Comparison of ENCODE assay signal across 23 cellular contexts in the genomic region with DNA sequence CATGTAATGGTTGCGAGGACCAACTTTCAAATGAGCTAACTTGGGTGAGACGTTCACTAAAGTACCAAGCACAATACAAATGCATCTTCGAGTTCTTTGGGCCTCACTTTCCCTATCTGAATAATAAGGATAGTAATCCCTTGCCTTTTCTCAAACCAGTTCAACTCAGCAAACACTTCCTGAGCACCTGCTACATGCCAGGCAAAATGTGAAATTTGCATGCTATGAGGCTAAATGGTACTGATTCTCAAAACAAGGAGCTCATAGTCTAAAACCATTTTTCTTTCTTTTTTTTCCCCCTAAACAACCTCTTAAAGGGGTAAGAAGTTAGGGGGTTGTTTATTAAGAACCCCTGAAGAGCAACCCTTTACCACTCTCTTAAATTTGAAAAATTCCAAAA.
DNase-seq lines count a peak whose midpoint lies in the region; ATAC-seq, FAIRE-seq and TF ChIP-seq lines count a peak whose summit lies in the region.
"Had no signal": no experiment of that assay in that cellular context is flagged by ENCODE, and none has a peak within 500 bp of the region (broad histone marks: within the 10 kb centered on the region; RNA-seq: fewer than 3 reads in every experiment).

No MANE protein-coding gene starts in this region.

- no peak overlapping the region for H3K9ac ChIP-seq in HepG2 (ENCODE audit: insufficient read depth, low read depth, low read length)

- no peak overlapping the region for H3K4me2 ChIP-seq in HepG2 (ENCODE audit: low read depth, low read length)

- in situ Hi-C loops in HepG2 (cut with HindIII; ENCODE audit: extremely low pct_ligation_motif_present, low pct_unique_long_range_greater_than_20kb), result no loop called here

- no peaks in the 10 kb centered on the region for H4K20me1 ChIP-seq in HepG2 (ENCODE audit: insufficient read depth, low read length)

- H3K4me1 ChIP-seq in HepG2 (ENCODE audit: insufficient read depth, low read length), result no peaks in the 10 kb centered on the region
- no peaks in the 10 kb centered on the region for H3K4me1 ChIP-seq in right lobe of liver
- H3K4me1 ChIP-seq: Peyer's patch had no signal

- H3K27ac ChIP-seq in HepG2 (ENCODE audit: extremely low read length, insufficient read depth, low read length) (no peak overlapping the region), right lobe of liver (no peak overlapping the region)
- H3K27ac ChIP-seq: C4-2B, Peyer's patch had no signal

- 91% methylated on average over 3 of the region's 3 CpGs for WGBS in HepG2 (ENCODE audit: low lambda C conversion rate)
- 82% methylated on average over 3 of the region's 3 CpGs for WGBS in right lobe of liver (ENCODE audit: insufficient coverage, low coverage, low lambda C conversion rate, missing lambda C conversion rate)

- H3K27me3 ChIP-seq in HepG2 (ENCODE audit: control insufficient read depth in 1 of 2, insufficient read depth in 2 of 2, low read length in 2 of 2), result no peaks in the 10 kb centered on the region
- H3K27me3 ChIP-seq in right lobe of liver, result no peaks in the 10 kb centered on the region
- H3K27me3 ChIP-seq: Peyer's patch had no signal

- no peak overlapping the region for H2AFZ ChIP-seq in HepG2 (ENCODE audit: low read length)

- no peak for TF ChIP-seq RAD21 in HepG2 (CRISPR knock-in tag; IDR thresholded peaks at IDR 0.05)

- H3K36me3 ChIP-seq in HepG2 (replicated peaks in 1 of 2; ENCODE audit: control insufficient read depth in 1 of 2, insufficient read depth in 2 of 2, low read length in 2 of 2) (peaks cover 5 to 19% of the 10 kb centered on the region in 2 experiments; a peak in 4 of 5 replicates), right lobe of liver (peaks cover 0 to 2% (median 0%) of the 10 kb centered on the region in 4 donors)
- H3K36me3 ChIP-seq: Peyer's patch had no signal

- ATAC-seq in HepG2, result no peak
- ATAC-seq in right lobe of liver, result no peak
- ATAC-seq in HG02623 (IDR thresholded peaks at IDR 0.05; ENCODE audit: unreplicated experiment), result no peak
- ATAC-seq: HCT116, K562 had no signal

- no peak overlapping the region for H3K4me3 ChIP-seq in HepG2 (replicated peaks in 1 of 3; ENCODE audit: insufficient read depth in 1 of 3, low read depth in 2 of 3, low read length in 3 of 3)
- H3K4me3 ChIP-seq in right lobe of liver, result no peak overlapping the region
- H3K4me3 ChIP-seq: K562, Peyer's patch had no signal

- H3K9me3 ChIP-seq in HepG2 (ENCODE audit: low read length) (no peaks in the 10 kb centered on the region), right lobe of liver (no peaks in the 10 kb centered on the region)
- H3K9me3 ChIP-seq: Peyer's patch had no signal

- DNase-seq in HepG2 (ENCODE audit: low spot score), result no peak
- no peak for DNase-seq in right lobe of liver
- peak; percentile 44 for DNase-seq in LHCN-M2 (ENCODE audit: low read depth)
- DNase-seq in SHP77 (lab: John Stamatoyannopoulos, UW), result peak; percentile 35 to 39
- no peak for DNase-seq in occipital lobe (lab: John Stamatoyannopoulos, UW)
- DNase-seq in dermis blood vessel endothelial cell, result no peak
- DNase-seq: Calu3; CD8-positive, alpha-beta memory T cell; DMS153; MM.1S; NCI-H1105 treated with DMSO at 0.1 percent for 48 hours; NCI-H2029 treated with DMSO at 0.1 percent for 48 hours; NCI-H2171; NCI-H345; NCI-H69; Peyer's patch; T1000 had no signal

- BruUV-seq in HepG2 (replicated peaks; lab: Mats Ljungman, UMichigan), result TSS peak; percentile 25

- intact Hi-C loops in HepG2 (cut with micrococcal nuclease; ENCODE audit: unreplicated experiment) (no loop called here), right lobe of liver (cut with DNase I) (no loop called here)

- no peak for TF ChIP-seq CTCF in HepG2 (CRISPR knock-in tag; IDR thresholded peaks at IDR 0.05)
- TF ChIP-seq CTCF in right lobe of liver (IDR thresholded peaks at IDR 0.05), result no peak

- no peaks in the 10 kb centered on the region for H3K79me2 ChIP-seq in HepG2 (ENCODE audit: insufficient read depth, low read length)

- FAIRE-seq in HepG2 (lab: Jason Lieb, UNC), result no peak
- FAIRE-seq: A204.1, H1, K562 had no signal

- CTCF ChIA-PET in HepG2 (lab: Yijun Ruan, JAX; ENCODE audit: low intra/inter-chr PET ratio, low total read pairs), result no interaction called here

- TF ChIP-seq EP300 in HepG2 (IDR thresholded peaks at IDR 0.05; ENCODE audit: low read depth in 2 of 2, low read length in 2 of 2), result no peak
- no peak for TF ChIP-seq EP300 in HepG2 (CRISPR knock-in tag; IDR thresholded peaks at IDR 0.05; ENCODE audit: borderline replicate concordance)

- TF ChIP-seq POLR2A in HepG2 (IDR thresholded peaks at IDR 0.05; ENCODE audit: insufficient read depth in 1 of 2, low read depth in 2 of 2, low read length in 2 of 2) (no peak), right lobe of liver (IDR thresholded peaks at IDR 0.05) (no peak)

- POLR2A ChIA-PET in HepG2 (lab: Yijun Ruan, JAX), result no interaction called here

TF ChIP-seq in HepG2, 621 proteins besides CTCF, POLR2A, EP300 and RAD21:
- no peak for TF ChIP-seq E2F1 (CRISPR knock-in tag; IDR thresholded peaks at IDR 0.05)
- no peak for TF ChIP-seq ZNF333 (CRISPR knock-in tag; IDR thresholded peaks at IDR 0.05; ENCODE audit: borderline replicate concordance)
- TF ChIP-seq ZBTB21 (CRISPR knock-in tag; IDR thresholded peaks at IDR 0.05), result no peak
- TF ChIP-seq NFRKB (IDR thresholded peaks at IDR 0.05), result no peak
- TF ChIP-seq HIVEP1 (CRISPR knock-in tag; IDR thresholded peaks at IDR 0.05), result no peak
- TF ChIP-seq, protein P1, sequence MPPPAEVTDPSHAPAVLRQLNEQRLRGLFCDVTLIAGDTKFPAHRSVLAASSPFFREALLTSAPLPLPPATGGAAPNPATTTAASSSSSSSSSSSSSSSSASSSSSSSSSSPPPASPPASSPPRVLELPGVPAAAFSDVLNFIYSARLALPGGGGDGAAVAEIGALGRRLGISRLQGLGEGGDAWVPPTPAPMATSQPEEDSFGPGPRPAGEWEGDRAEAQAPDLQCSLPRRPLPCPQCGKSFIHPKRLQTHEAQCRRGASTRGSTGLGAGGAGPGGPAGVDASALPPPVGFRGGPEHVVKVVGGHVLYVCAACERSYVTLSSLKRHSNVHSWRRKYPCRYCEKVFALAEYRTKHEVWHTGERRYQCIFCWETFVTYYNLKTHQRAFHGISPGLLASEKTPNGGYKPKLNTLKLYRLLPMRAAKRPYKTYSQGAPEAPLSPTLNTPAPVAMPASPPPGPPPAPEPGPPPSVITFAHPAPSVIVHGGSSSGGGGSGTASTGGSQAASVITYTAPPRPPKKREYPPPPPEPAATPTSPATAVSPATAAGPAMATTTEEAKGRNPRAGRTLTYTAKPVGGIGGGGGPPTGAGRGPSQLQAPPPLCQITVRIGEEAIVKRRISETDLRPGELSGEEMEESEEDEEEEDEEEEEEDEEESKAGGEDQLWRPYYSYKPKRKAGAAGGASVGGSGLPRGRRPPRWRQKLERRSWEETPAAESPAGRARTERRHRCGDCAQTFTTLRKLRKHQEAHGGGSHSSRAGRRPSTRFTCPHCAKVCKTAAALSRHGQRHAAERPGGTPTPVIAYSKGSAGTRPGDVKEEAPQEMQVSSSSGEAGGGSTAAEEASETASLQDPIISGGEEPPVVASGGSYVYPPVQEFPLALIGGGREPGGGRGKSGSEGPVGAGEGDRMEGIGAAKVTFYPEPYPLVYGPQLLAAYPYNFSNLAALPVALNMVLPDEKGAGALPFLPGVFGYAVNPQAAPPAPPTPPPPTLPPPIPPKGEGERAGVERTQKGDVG (CRISPR knock-in tag; IDR thresholded peaks at IDR 0.05; ENCODE audit: borderline replicate concordance), result no peak
- no peak for TF ChIP-seq E2F5 (CRISPR knock-in tag; conservative IDR thresholded peaks at IDR 0.05)
- TF ChIP-seq, protein P2, sequence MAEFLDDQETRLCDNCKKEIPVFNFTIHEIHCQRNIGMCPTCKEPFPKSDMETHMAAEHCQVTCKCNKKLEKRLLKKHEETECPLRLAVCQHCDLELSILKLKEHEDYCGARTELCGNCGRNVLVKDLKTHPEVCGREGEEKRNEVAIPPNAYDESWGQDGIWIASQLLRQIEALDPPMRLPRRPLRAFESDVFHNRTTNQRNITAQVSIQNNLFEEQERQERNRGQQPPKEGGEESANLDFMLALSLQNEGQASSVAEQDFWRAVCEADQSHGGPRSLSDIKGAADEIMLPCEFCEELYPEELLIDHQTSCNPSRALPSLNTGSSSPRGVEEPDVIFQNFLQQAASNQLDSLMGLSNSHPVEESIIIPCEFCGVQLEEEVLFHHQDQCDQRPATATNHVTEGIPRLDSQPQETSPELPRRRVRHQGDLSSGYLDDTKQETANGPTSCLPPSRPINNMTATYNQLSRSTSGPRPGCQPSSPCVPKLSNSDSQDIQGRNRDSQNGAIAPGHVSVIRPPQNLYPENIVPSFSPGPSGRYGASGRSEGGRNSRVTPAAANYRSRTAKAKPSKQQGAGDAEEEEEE (CRISPR knock-in tag; IDR thresholded peaks at IDR 0.05; ENCODE audit: borderline replicate concordance), result no peak
TF ChIP-seq in HepG2: peak in this region for 0.

Comparison
In these comparisons a context has a peak if more than half of its experiments do, and no peak if none do; other contexts are left out.
1. DNase-seq: peak in LHCN-M2 (single experiment) and SHP77 (2 of 2); none in HepG2 (single experiment), right lobe of liver (0 of 3), occipital lobe (single experiment) and dermis blood vessel endothelial cell (single experiment).